8 cellular contexts compared by ENCODE assay signal in the genomic region with DNA sequence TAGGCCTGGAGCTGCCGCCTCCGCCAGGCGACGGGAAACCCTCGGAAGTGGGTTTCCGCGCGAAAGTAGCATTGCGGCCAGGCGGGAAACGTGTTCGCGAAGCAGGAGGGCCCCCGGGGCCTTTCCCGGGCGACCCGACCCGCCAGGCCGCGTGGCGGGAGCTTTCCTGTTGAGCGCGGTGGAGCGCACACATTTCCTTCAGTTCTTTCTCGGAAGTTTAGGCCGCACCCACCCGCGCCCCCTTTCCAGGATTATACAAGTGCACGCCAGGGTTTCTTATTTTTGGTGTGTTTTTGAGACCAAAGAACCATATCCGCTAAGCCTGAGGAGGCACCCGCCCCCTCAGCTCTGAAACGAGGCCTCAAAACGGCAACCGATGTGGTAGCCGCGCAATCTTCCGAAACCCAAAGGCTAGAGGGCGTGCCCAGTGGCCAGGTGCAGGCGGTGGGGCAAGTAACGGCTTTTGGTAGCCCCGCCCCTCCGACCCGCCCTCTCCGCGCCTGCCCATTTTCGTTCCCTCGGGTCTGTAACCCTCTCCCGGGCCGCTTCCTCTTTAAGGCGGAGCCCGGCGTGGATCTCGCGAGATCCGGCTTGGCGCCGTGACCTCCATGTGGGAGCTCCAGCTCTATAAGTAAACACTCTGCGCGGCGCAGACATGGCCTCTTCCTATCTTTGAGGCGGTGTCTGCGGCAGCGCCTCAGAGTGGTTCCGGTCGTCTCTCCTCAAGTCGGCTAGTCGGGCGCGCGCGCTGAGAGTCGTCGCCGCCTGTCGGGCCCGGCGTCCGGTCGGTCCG. TPM values are rescaled to one million over a fixed set of nuclear protein-coding genes. Genes with fewer than 3 reads are reported as not detected.
A peak's percentile ranks its signal among the peaks of the same experiment; 100 is the strongest.
DNase-seq lines count a peak whose midpoint lies in the region; ATAC-seq and TF ChIP-seq lines count a peak whose summit lies in the region.

A gene with protein sequence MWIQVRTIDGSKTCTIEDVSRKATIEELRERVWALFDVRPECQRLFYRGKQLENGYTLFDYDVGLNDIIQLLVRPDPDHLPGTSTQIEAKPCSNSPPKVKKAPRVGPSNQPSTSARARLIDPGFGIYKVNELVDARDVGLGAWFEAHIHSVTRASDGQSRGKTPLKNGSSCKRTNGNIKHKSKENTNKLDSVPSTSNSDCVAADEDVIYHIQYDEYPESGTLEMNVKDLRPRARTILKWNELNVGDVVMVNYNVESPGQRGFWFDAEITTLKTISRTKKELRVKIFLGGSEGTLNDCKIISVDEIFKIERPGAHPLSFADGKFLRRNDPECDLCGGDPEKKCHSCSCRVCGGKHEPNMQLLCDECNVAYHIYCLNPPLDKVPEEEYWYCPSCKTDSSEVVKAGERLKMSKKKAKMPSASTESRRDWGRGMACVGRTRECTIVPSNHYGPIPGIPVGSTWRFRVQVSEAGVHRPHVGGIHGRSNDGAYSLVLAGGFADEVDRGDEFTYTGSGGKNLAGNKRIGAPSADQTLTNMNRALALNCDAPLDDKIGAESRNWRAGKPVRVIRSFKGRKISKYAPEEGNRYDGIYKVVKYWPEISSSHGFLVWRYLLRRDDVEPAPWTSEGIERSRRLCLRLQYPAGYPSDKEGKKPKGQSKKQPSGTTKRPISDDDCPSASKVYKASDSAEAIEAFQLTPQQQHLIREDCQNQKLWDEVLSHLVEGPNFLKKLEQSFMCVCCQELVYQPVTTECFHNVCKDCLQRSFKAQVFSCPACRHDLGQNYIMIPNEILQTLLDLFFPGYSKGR (plus strand): TSS at position 628 of the 793 bp plus-strand sequence. CDS start 292 bp downstream, outside the sequence.

- H2AFZ ChIP-seq in mesenchymal stem cell (ENCODE audit: low read depth, low read length): peak within 1 kb of the TSS; percentile 94

- DNase-seq in CMK (ENCODE audit: low read depth): peak; percentile 86
- peak; percentile 98 for DNase-seq in GM20000 (ENCODE audit: low spot score)
- peak; percentile 96 for DNase-seq in HT-29 (ENCODE audit: low spot score)
- DNase-seq in NOMO-1 (lab: John Stamatoyannopoulos, UW; ENCODE audit: unreplicated experiment in 2 of 2): peak; percentile 90 to 91
- peak; percentile 99 for DNase-seq in activated CD8-positive, alpha-beta memory T cell treated with anti-CD3 and anti-CD28 coated beads for 4 hours (ENCODE audit: low read depth in 2 of 2)
- DNase-seq in effector memory CD8-positive, alpha-beta T cell: peak; percentile 93 to 96 (median 94)
- peak; percentile 97 for DNase-seq in mesenchymal stem cell
- DNase-seq in stimulated activated CD8-positive, alpha-beta memory T cell treated with anti-CD3 and anti-CD28 coated beads, Interleukin-12 subunit alpha, Interleukin-12 subunit beta, amount 100 ng/mL, for 4 hours (ENCODE audit: low read depth): peak; percentile 99

- H3K79me1 ChIP-seq in mesenchymal stem cell (replicated peaks; ENCODE audit: low read length, poor library complexity, severe bottlenecking): no peaks in the 10 kb centered on the region

- no peaks in the 10 kb centered on the region for H3K27me3 ChIP-seq in mesenchymal stem cell (ENCODE audit: control insufficient read depth in 1 of 2, insufficient read depth in 1 of 2, low read length in 2 of 2)

- ATAC-seq in effector memory CD8-positive, alpha-beta T cell (replicated peaks): peak; percentile 86

- H3K4ac ChIP-seq in mesenchymal stem cell (ENCODE audit: low read depth in 1 of 2, low read length in 2 of 2): peak within 1 kb of the TSS; percentile 94 to 99

- no peak for TF ChIP-seq CTCF in GM20000 (IDR thresholded peaks at IDR 0.05; ENCODE audit: extremely low read depth, missing control alignments)

- 5% methylated on average over 77 of the region's 80 CpGs for WGBS in mesenchymal stem cell

- peak within 1 kb of the TSS; percentile 83 for H2BK15ac ChIP-seq in mesenchymal stem cell (ENCODE audit: low read depth, poor library complexity, severe bottlenecking)

- peak within 1 kb of the TSS; percentile 88 for H4K91ac ChIP-seq in mesenchymal stem cell (ENCODE audit: low read length)

- peaks cover 8% of the 10 kb centered on the region for H3K4me1 ChIP-seq in mesenchymal stem cell (ENCODE audit: control insufficient read depth, insufficient read depth, low read depth, low read length)

- H3K18ac ChIP-seq in mesenchymal stem cell (ENCODE audit: low read depth in 1 of 2, low read length in 2 of 2): peak within 1 kb of the TSS; percentile 97 to 98

- H3K27me3 Mint-ChIP-seq in effector memory CD8-positive, alpha-beta T cell: no peaks in the 10 kb centered on the region

- H3K36me3 Mint-ChIP-seq in effector memory CD8-positive, alpha-beta T cell (ENCODE audit: insufficient read depth): peaks cover 26% of the 10 kb centered on the region

- peak within 1 kb of the TSS in 1 of 2 experiments; percentile 78 for H2BK12ac ChIP-seq in mesenchymal stem cell (ENCODE audit: low read length in 2 of 2)

- peak within 1 kb of the TSS; percentile 90 to 93 for H3K27ac Mint-ChIP-seq in effector memory CD8-positive, alpha-beta T cell

- peaks cover 22 to 36% of the 10 kb centered on the region in 2 donors for H3K4me1 Mint-ChIP-seq in effector memory CD8-positive, alpha-beta T cell (ENCODE audit: low read depth in 2 of 2)

- peak within 1 kb of the TSS; percentile 35 for H2AK5ac ChIP-seq in mesenchymal stem cell (ENCODE audit: low read length, severe bottlenecking)

- peak within 1 kb of the TSS; percentile 93 for H3K27ac ChIP-seq in mesenchymal stem cell (ENCODE audit: low read length, poor library complexity, severe bottlenecking)

- H3K9ac ChIP-seq in mesenchymal stem cell (ENCODE audit: low read length): peak within 1 kb of the TSS; percentile 95

- H3K9me3 Mint-ChIP-seq in effector memory CD8-positive, alpha-beta T cell: no peaks in the 10 kb centered on the region

- peaks cover 3 to 7% of the 10 kb centered on the region in 2 experiments for H3K36me3 ChIP-seq in mesenchymal stem cell (ENCODE audit: control insufficient read depth in 1 of 2, insufficient read depth in 2 of 2, low read depth in 1 of 2, low read length in 2 of 2)

- H3K4me3 Mint-ChIP-seq in effector memory CD8-positive, alpha-beta T cell: peak within 1 kb of the TSS; percentile 83 to 86

- peak within 1 kb of the TSS; percentile 90 for H3K4me2 ChIP-seq in mesenchymal stem cell (ENCODE audit: low read length, poor library complexity, severe bottlenecking)

- peak within 1 kb of the TSS; percentile 84 to 98 for H3K23ac ChIP-seq in mesenchymal stem cell (ENCODE audit: low read length in 2 of 2)

- no peaks in the 10 kb centered on the region for H3K9me3 ChIP-seq in mesenchymal stem cell (ENCODE audit: control insufficient read depth, low read length)

- H3K14ac ChIP-seq in mesenchymal stem cell (ENCODE audit: low read length in 2 of 2): peak within 1 kb of the TSS; percentile 65 to 99

- H3K4me3 ChIP-seq in mesenchymal stem cell (ENCODE audit: insufficient read depth in 1 of 2, low read depth in 1 of 2, low read length in 2 of 2): peak within 1 kb of the TSS; percentile 82 to 99

- peak within 1 kb of the TSS; percentile 77 for H2BK120ac ChIP-seq in mesenchymal stem cell (ENCODE audit: low read depth, low read length)

- peak within 1 kb of the TSS; percentile 81 for H2BK5ac ChIP-seq in mesenchymal stem cell (ENCODE audit: low read depth, low read length, poor library complexity, severe bottlenecking)

- H4K8ac ChIP-seq in mesenchymal stem cell (ENCODE audit: low read length): peak within 1 kb of the TSS; percentile 93

RNA-seq across cellular contexts. Expression of the gene that starts here (rescaled TPM):
- total RNA-seq in HT-29 (2014; rRNA removed; shearing (Covaris generic)): 27.8 and 31.2 TPM in 2 replicates
- 17.2 TPM for polyA plus RNA-seq in mesenchymal stem cell (2013, experiment 1 of 2)
- polyA plus RNA-seq in mesenchymal stem cell (2013, experiment 2 of 2): 17.2 TPM

Comparison
In these comparisons a context has a peak if more than half of its experiments do, and no peak if none do; other contexts are left out.
1. Peak in every context shown above with its lines: DNase-seq, ATAC-seq, H3K4me3 ChIP-seq and H3K27ac ChIP-seq.